ENCODE assay signal across 1 cellular context in genomic region chr6:33411632-33412005, GRCh38.
TF ChIP-seq lines count a peak whose summit lies in the region.

No MANE protein-coding gene starts in this region.

TF ChIP-seq in endothelial cell of umbilical vein, 7 proteins besides CTCF, POLR2A, EP300 and RAD21:
- TF ChIP-seq GATA2 (IDR thresholded peaks at IDR 0.05; ENCODE audit: insufficient read depth, insufficient read length, low read depth, low read length) (no peak), MAX (IDR thresholded peaks at IDR 0.05; ENCODE audit: insufficient read depth, insufficient read length) (no peak), EZH2 (IDR thresholded peaks at IDR 0.05; ENCODE audit: borderline replicate concordance, low read depth, low read length, severe bottlenecking) (no peak), FOS (IDR thresholded peaks at IDR 0.05; ENCODE audit: borderline replicate concordance, insufficient read depth, low read length) (no peak), MYC (IDR thresholded peaks at IDR 0.05; ENCODE audit: low read depth, low read length) (no peak), POLR2AphosphoS5 (IDR thresholded peaks at IDR 0.05; ENCODE audit: insufficient read depth, low read depth, low read length) (no peak), JUN (IDR thresholded peaks at IDR 0.05; ENCODE audit: borderline replicate concordance, insufficient read depth, insufficient read length, low read depth) (no peak)
